Comparison of ENCODE assay signal across 1 cellular context in genomic region chr12:51388066-51388799, GRCh38.
TF ChIP-seq lines count a peak whose summit lies in the region.

No MANE protein-coding gene starts in this region.

TF ChIP-seq in K562, 482 proteins besides CTCF, POLR2A, EP300 and RAD21 (continued from another document):
- TF ChIP-seq, protein P1, sequence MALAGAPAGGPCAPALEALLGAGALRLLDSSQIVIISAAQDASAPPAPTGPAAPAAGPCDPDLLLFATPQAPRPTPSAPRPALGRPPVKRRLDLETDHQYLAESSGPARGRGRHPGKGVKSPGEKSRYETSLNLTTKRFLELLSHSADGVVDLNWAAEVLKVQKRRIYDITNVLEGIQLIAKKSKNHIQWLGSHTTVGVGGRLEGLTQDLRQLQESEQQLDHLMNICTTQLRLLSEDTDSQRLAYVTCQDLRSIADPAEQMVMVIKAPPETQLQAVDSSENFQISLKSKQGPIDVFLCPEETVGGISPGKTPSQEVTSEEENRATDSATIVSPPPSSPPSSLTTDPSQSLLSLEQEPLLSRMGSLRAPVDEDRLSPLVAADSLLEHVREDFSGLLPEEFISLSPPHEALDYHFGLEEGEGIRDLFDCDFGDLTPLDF (CRISPR knock-in tag; IDR thresholded peaks at IDR 0.05), result no peak
- TF ChIP-seq GATA2 (CRISPR knock-in tag; IDR thresholded peaks at IDR 0.05), result peak; percentile 83
- peak; percentile 41; the same call in 1 of the 2 replicates for TF ChIP-seq GATAD2B (IDR thresholded peaks at IDR 0.05; ENCODE audit: borderline replicate concordance)
- TF ChIP-seq MAZ (CRISPR knock-in tag; conservative IDR thresholded peaks at IDR 0.05 in 1 of 2, IDR thresholded peaks at IDR 0.05 in 1 of 2), result peak in 1 of 2 experiments; percentile 57; a peak in 2 of 4 replicates
- TF ChIP-seq SP1 (CRISPR knock-in tag; IDR thresholded peaks at IDR 0.05), result 0 out of 2 replicates have a peak, but pooled peaks have one; percentile 44
- TF ChIP-seq TAL1 (IDR thresholded peaks at IDR 0.05), result peak; percentile 59
- no peak for TF ChIP-seq ZNF407 (IDR thresholded peaks at IDR 0.05; ENCODE audit: low read depth)
- TF ChIP-seq ZNF449 (CRISPR knock-in tag; IDR thresholded peaks at IDR 0.05), result 0 out of 2 replicates have a peak, but pooled peaks have one; percentile 30
- no peak for TF ChIP-seq RBM34 (IDR thresholded peaks at IDR 0.05; ENCODE audit: borderline replicate concordance, insufficient read depth, low read length)
- TF ChIP-seq, protein P2, sequence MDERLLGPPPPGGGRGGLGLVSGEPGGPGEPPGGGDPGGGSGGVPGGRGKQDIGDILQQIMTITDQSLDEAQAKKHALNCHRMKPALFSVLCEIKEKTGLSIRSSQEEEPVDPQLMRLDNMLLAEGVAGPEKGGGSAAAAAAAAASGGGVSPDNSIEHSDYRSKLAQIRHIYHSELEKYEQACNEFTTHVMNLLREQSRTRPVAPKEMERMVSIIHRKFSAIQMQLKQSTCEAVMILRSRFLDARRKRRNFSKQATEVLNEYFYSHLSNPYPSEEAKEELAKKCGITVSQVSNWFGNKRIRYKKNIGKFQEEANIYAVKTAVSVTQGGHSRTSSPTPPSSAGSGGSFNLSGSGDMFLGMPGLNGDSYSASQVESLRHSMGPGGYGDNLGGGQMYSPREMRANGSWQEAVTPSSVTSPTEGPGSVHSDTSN (CRISPR knock-in tag; IDR thresholded peaks at IDR 0.05; ENCODE audit: low read depth), result no peak
- TF ChIP-seq, protein P2 (tag; conservative IDR thresholded peaks at IDR 0.05; ENCODE audit: low read depth), result peak; percentile 37; the same call in 1 of the 2 replicates
- peak; percentile 49 for TF ChIP-seq MEIS2 (IDR thresholded peaks at IDR 0.05; ENCODE audit: partially characterized antibody)
- TF ChIP-seq TEAD4 (IDR thresholded peaks at IDR 0.05; ENCODE audit: low read length), result peak; percentile 67
- no peak for TF ChIP-seq TEAD4 (CRISPR knock-in tag; IDR thresholded peaks at IDR 0.05; ENCODE audit: borderline replicate concordance)
- peak; percentile 51; the same call in 1 of the 2 replicates for TF ChIP-seq CXXC5 (CRISPR knock-in tag; IDR thresholded peaks at IDR 0.05)
- TF ChIP-seq, protein P3, sequence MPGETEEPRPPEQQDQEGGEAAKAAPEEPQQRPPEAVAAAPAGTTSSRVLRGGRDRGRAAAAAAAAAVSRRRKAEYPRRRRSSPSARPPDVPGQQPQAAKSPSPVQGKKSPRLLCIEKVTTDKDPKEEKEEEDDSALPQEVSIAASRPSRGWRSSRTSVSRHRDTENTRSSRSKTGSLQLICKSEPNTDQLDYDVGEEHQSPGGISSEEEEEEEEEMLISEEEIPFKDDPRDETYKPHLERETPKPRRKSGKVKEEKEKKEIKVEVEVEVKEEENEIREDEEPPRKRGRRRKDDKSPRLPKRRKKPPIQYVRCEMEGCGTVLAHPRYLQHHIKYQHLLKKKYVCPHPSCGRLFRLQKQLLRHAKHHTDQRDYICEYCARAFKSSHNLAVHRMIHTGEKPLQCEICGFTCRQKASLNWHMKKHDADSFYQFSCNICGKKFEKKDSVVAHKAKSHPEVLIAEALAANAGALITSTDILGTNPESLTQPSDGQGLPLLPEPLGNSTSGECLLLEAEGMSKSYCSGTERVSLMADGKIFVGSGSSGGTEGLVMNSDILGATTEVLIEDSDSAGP (CRISPR knock-in tag; IDR thresholded peaks at IDR 0.05), result no peak
- peak; percentile 63; the same call in 1 of the 2 replicates for TF ChIP-seq CTBP1 (IDR thresholded peaks at IDR 0.05; ENCODE audit: borderline replicate concordance)
- TF ChIP-seq SOX6 (IDR thresholded peaks at IDR 0.05), result peak; percentile 55; the same call in 1 of the 2 replicates
- TF ChIP-seq ZNF274 (IDR thresholded peaks at IDR 0.05; ENCODE audit: borderline replicate concordance, low read depth, low read length), result no peak
- TF ChIP-seq JUND (IDR thresholded peaks at IDR 0.05; ENCODE audit: borderline replicate concordance, low read depth, low read length), result peak; percentile 42; the same call in 1 of the 2 replicates
- no peak; the same call in 2 of the 3 replicates for TF ChIP-seq JUND (tag; IDR thresholded peaks at IDR 0.05; ENCODE audit: borderline replicate concordance, low read depth, low read length)
- TF ChIP-seq MAFF (IDR thresholded peaks at IDR 0.05; ENCODE audit: low read length), result peak; percentile 67; the same call in 1 of the 2 replicates
- TF ChIP-seq RCOR1 (IDR thresholded peaks at IDR 0.05; ENCODE audit: borderline replicate concordance in 1 of 2, low read depth in 2 of 2, low read length in 2 of 2), result peak in 1 of 2 experiments; percentile 91; a peak in 2 of 4 replicates
- 0 out of 2 replicates have a peak, but pooled peaks have one; percentile 36 for TF ChIP-seq BHLHE40 (IDR thresholded peaks at IDR 0.05; ENCODE audit: low read length)
- no peak for TF ChIP-seq NCOA2 (IDR thresholded peaks at IDR 0.05; ENCODE audit: partially characterized antibody in 2 of 2)
- TF ChIP-seq NFE2 (IDR thresholded peaks at IDR 0.05; ENCODE audit: low read depth), result peak; percentile 92
- TF ChIP-seq MAFK (IDR thresholded peaks at IDR 0.05; ENCODE audit: low read length), result peak; percentile 64
- TF ChIP-seq ZNF316 (IDR thresholded peaks at IDR 0.05), result peak; percentile 82
- TF ChIP-seq TCF3 (CRISPR knock-in tag; IDR thresholded peaks at IDR 0.05), result peak; percentile 77
- no peak for TF ChIP-seq KLF6 (CRISPR knock-in tag; IDR thresholded peaks at IDR 0.05; ENCODE audit: borderline replicate concordance)
- TF ChIP-seq MYC (IDR thresholded peaks at IDR 0.05; ENCODE audit: low read depth, low read length), result 0 out of 2 replicates have a peak, but pooled peaks have one; percentile 26
- TF ChIP-seq MYC (CRISPR knock-in tag; IDR thresholded peaks at IDR 0.05; ENCODE audit: borderline replicate concordance, low read depth), result no peak
- peak; percentile 48 for TF ChIP-seq NFIC (IDR thresholded peaks at IDR 0.05)
- TF ChIP-seq HDAC1 (IDR thresholded peaks at IDR 0.05), result peak in 1 of 2 experiments; percentile 55; a peak in 2 of 4 replicates
- TF ChIP-seq ZNF77 (CRISPR knock-in tag; IDR thresholded peaks at IDR 0.05), result no peak
- no peak for TF ChIP-seq USF2 (CRISPR knock-in tag; IDR thresholded peaks at IDR 0.05)
- peak; percentile 82 for TF ChIP-seq CBFA2T3 (IDR thresholded peaks at IDR 0.05)
- TF ChIP-seq SMARCA4 (IDR thresholded peaks at IDR 0.05), result peak; percentile 79; the same call in 1 of the 2 replicates
- peak; percentile 53; the same call in 1 of the 2 replicates for TF ChIP-seq POLR2AphosphoS5 (IDR thresholded peaks at IDR 0.05; ENCODE audit: control insufficient read depth, insufficient read depth, low read depth, low read length)
TF ChIP-seq in K562: peak in this region for 59.
